ENCODE assay signal across 1 cellular context in the genomic region with DNA sequence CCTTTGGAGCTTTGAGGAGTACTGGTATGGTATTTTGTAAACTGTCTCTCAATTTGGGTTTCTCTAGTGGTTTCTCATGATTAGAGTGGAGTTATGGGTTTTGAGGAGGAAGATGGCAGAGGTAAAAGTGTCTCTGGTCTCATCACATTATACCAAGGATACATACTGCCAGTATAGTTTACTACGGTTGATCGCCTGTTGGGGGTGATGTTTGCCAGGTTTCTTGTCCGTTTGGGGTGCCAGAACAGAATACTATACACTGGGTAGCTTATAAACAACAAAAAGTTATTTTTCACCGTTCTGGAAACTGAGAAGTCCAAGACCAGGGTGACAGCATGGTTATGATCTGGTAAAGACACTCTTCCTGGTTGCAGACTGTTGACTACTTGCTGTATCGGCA.
TF ChIP-seq lines count a peak whose summit lies in the region.

No MANE protein-coding gene starts in this region.

TF ChIP-seq in HCT116, 20 proteins besides CTCF, POLR2A, EP300 and RAD21 (continued from another document):
- TF ChIP-seq, protein P1, sequence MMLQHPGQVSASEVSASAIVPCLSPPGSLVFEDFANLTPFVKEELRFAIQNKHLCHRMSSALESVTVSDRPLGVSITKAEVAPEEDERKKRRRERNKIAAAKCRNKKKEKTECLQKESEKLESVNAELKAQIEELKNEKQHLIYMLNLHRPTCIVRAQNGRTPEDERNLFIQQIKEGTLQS (IDR thresholded peaks at IDR 0.05): no peak
- TF ChIP-seq JUND (IDR thresholded peaks at IDR 0.05) (no peak), CBX3 (IDR thresholded peaks at IDR 0.05; ENCODE audit: low read depth) (no peak)
